ENCODE assay signal across 10 cellular contexts in the genomic region with DNA sequence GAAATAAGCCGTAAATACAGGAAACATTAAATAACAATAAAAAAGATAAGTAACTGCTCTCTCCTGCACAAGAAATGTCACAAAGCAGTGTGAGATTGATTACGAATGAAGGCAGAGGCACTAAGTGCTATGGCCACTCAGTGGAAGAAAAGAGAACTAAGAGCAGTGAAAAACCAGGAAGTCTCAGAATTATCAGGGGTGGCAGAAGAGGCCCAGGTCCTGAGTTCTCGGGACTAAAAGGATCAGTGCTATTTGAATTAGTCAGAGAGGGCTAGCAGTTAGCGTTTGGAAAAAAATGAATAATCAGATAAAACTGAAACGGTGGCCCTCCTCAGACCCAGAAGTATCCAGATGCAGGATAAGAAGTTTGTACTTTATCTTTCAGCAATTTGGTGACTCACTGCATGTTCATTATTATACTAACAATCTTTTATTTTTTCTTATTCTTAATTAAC.
A peak's percentile ranks its signal among the peaks of the same experiment; 100 is the strongest.
DNase-seq lines count a peak whose midpoint lies in the region; ATAC-seq and TF ChIP-seq lines count a peak whose summit lies in the region.
"Had no signal": no experiment of that assay in that cellular context is flagged by ENCODE, and none has a peak within 500 bp of the region (broad histone marks: within the 10 kb centered on the region; RNA-seq: fewer than 3 reads in every experiment).

No MANE protein-coding gene starts in this region.

- H3K9me3 Mint-ChIP-seq in CD4-positive, alpha-beta T cell: no peaks in the 10 kb centered on the region
- H3K9me3 Mint-ChIP-seq: naive thymus-derived CD8-positive, alpha-beta T cell had no signal

- no peak overlapping the region for H3K27ac Mint-ChIP-seq in CD4-positive, alpha-beta T cell
- H3K27ac Mint-ChIP-seq: naive thymus-derived CD8-positive, alpha-beta T cell had no signal

- H3K9me2 ChIP-seq in PC-3 (replicated peaks; ENCODE audit: low read length): no peaks in the 10 kb centered on the region

- no peaks in the 10 kb centered on the region for H3K27me3 Mint-ChIP-seq in CD4-positive, alpha-beta T cell
- H3K27me3 Mint-ChIP-seq: naive thymus-derived CD8-positive, alpha-beta T cell had no signal

- H3K4me1 ChIP-seq in PC-3 (ENCODE audit: insufficient read depth, low read length) (0 out of 2 replicates have a peak, but pooled peaks cover 6% of the 10 kb centered on the region), heart left ventricle (peaks cover 0 to 17% (median 0%) of the 10 kb centered on the region in 12 donors), upper lobe of right lung (no peaks in the 10 kb centered on the region)

- 60 to 71% (median 67%) methylated on average over 5 of the region's 5 CpGs for WGBS in heart left ventricle, 4 donors

- H4K20me1 ChIP-seq in PC-3 (ENCODE audit: low read length): no peaks in the 10 kb centered on the region

- intact Hi-C loops in PC-3 (cut with micrococcal nuclease): no loop called here
- intact Hi-C loops in heart left ventricle (cut with DNase I): loop anchor here in 2 of 10 donors (10.0 kb wide), 1 partner anchor 362 kb away; no protein-coding TSS in a partner anchor
- intact Hi-C loops in upper lobe of right lung (cut with DNase I): no loop called here
- intact Hi-C loops in CD4-positive, alpha-beta T cell (cut with DNase I, micrococcal nuclease): no loop called here

- TF ChIP-seq CTCF in PC-3 (conservative IDR thresholded peaks at IDR 0.05; ENCODE audit: low read depth, low read length): no peak
- peak in 1 of 12 donors; percentile 16 for TF ChIP-seq CTCF in heart left ventricle (IDR thresholded peaks at IDR 0.05)
- TF ChIP-seq CTCF in upper lobe of right lung (IDR thresholded peaks at IDR 0.05): peak; percentile 17
- no peak for TF ChIP-seq CTCF in CD4-positive, alpha-beta T cell (IDR thresholded peaks at IDR 0.05)

- H3K9me3 ChIP-seq in PC-3 (ENCODE audit: low read length): no peaks in the 10 kb centered on the region
- no peaks in the 10 kb centered on the region for H3K9me3 ChIP-seq in heart left ventricle
- no peaks in the 10 kb centered on the region for H3K9me3 ChIP-seq in upper lobe of right lung
- H3K9me3 ChIP-seq in CD4-positive, alpha-beta T cell (ENCODE audit: control insufficient read depth, low read length): no peaks in the 10 kb centered on the region

- TF ChIP-seq POLR2A in heart left ventricle (IDR thresholded peaks at IDR 0.05): no peak

- CTCF ChIA-PET in PC-3 (lab: Charles Lee): no interaction called here
- CTCF ChIA-PET in CD4-positive, alpha-beta T cell (lab: Charles Lee): no interaction called here

- no peak overlapping the region for H3K4me3 ChIP-seq in PC-3 (ENCODE audit: low read length)
- H3K4me3 ChIP-seq in heart left ventricle: no peak overlapping the region
- no peak overlapping the region for H3K4me3 ChIP-seq in upper lobe of right lung

- POLR2A ChIA-PET in PC-3 (lab: Charles Lee; ENCODE audit: unreplicated experiment): no interaction called here
- POLR2A ChIA-PET in CD4-positive, alpha-beta T cell (lab: Charles Lee): no interaction called here

- ATAC-seq in PC-3 (peak; percentile 37; the same call in 1 of the 2 replicates), heart left ventricle (peak in 3 of 4 donors; percentile 52 to 66 (median 60)), upper lobe of right lung (peak; percentile 80)
- ATAC-seq in CD4-positive, alpha-beta T cell (ENCODE audit: poor library complexity): no peak
- ATAC-seq: naive thymus-derived CD8-positive, alpha-beta T cell had no signal

- H3K9ac ChIP-seq in PC-3 (ENCODE audit: low read length): no peak overlapping the region

- H3K36me3 Mint-ChIP-seq in CD4-positive, alpha-beta T cell (ENCODE audit: low read depth): no peaks in the 10 kb centered on the region

- peak; percentile 49 for DNase-seq in SIG-M5 treated with dmso at 0.1 percent for 504 hours (lab: John Stamatoyannopoulos, UW; ENCODE audit: unreplicated experiment)
- DNase-seq in SIG-M5 (lab: John Stamatoyannopoulos, UW): no peak
- DNase-seq in PC-3: peak; percentile 27
- DNase-seq in heart left ventricle: no peak
- no peak for DNase-seq in upper lobe of right lung
- DNase-seq in NCI-H2029 treated with DMSO at 0.1 percent for 48 hours (lab: John Stamatoyannopoulos, UW): no peak
- DNase-seq in CD4-positive, alpha-beta T cell: no peak
- DNase-seq in activated T-cell treated with anti-CD3 and anti-CD28 coated beads, Interleukin-2, amount 50 U/mL, for 48 hours: no peak
- DNase-seq: 8988T; naive thymus-derived CD8-positive, alpha-beta T cell had no signal

- no peaks in the 10 kb centered on the region for H3K27me3 ChIP-seq in PC-3 (ENCODE audit: low read length)
- H3K27me3 ChIP-seq in heart left ventricle: no peaks in the 10 kb centered on the region
- H3K27me3 ChIP-seq in upper lobe of right lung: no peaks in the 10 kb centered on the region
- H3K27me3 ChIP-seq in CD4-positive, alpha-beta T cell (ENCODE audit: control insufficient read depth, insufficient read depth, low read length): no peaks in the 10 kb centered on the region

- H3K79me2 ChIP-seq in PC-3 (ENCODE audit: low read length): no peaks in the 10 kb centered on the region

- no peak overlapping the region for H3K4me3 Mint-ChIP-seq in CD4-positive, alpha-beta T cell
- H3K4me3 Mint-ChIP-seq: naive thymus-derived CD8-positive, alpha-beta T cell had no signal

- no peak overlapping the region for H3K27ac ChIP-seq in PC-3 (ENCODE audit: low read length)
- H3K27ac ChIP-seq in heart left ventricle: peak overlapping the region in 2 of 12 donors; percentile 22 to 37
- H3K27ac ChIP-seq in upper lobe of right lung: peak overlapping the region; percentile 21
- no peak overlapping the region for H3K27ac ChIP-seq in CD4-positive, alpha-beta T cell (ENCODE audit: low read depth, low read length)

- BruUV-seq in PC-3 (replicated peaks; lab: Mats Ljungman, UMichigan): no TSS peak

- H3F3A ChIP-seq in PC-3 (ENCODE audit: low read length, unreplicated experiment): no peaks in the 10 kb centered on the region

- H3K4me2 ChIP-seq in PC-3 (ENCODE audit: low read length): 0 out of 2 replicates have a peak overlapping the region, but pooled peaks have one; percentile 23

- no peaks in the 10 kb centered on the region for H3K36me3 ChIP-seq in PC-3 (ENCODE audit: low read depth, low read length)
- H3K36me3 ChIP-seq in heart left ventricle: no peaks in the 10 kb centered on the region
- no peaks in the 10 kb centered on the region for H3K36me3 ChIP-seq in upper lobe of right lung

- peak overlapping the region; percentile 21; the same call in 1 of the 2 replicates for H2AFZ ChIP-seq in PC-3 (ENCODE audit: low read length)

- no peaks in the 10 kb centered on the region for H3K4me1 Mint-ChIP-seq in CD4-positive, alpha-beta T cell (ENCODE audit: low read depth)

Comparison
In these comparisons a context has a peak if more than half of its experiments do, and no peak if none do; other contexts are left out.
1. DNase-seq: peak in SIG-M5 treated with dmso at 0.1 percent for 504 hours (single experiment) and PC-3 (single experiment); none in SIG-M5 (single experiment), heart left ventricle (0 of 5), upper lobe of right lung (single experiment), NCI-H2029 treated with DMSO at 0.1 percent for 48 hours (single experiment), CD4-positive, alpha-beta T cell (0 of 10) and activated T-cell treated with anti-CD3 and anti-CD28 coated beads, Interleukin-2, amount 50 U/mL, for 48 hours (0 of 2).